ENCODE assay signal across 8 cellular contexts in genomic region chr17:27494192-27495091, GRCh38. TPM values are rescaled to one million over a fixed set of nuclear protein-coding genes. Genes with fewer than 3 reads are reported as not detected.
DNase-seq lines count a peak whose midpoint lies in the region; ATAC-seq and TF ChIP-seq lines count a peak whose summit lies in the region.

No MANE protein-coding gene starts in this region.

- intact Hi-C loops in colonic mucosa (cut with DNase I) = loop anchor here (5.0 kb wide), 1 partner anchor 108 kb away; no protein-coding TSS in a partner anchor
- intact Hi-C loops in lower leg skin (cut with DNase I; ENCODE audit: low total_unique reads) = no loop called here
- intact Hi-C loops in tibial artery (cut with DNase I; ENCODE audit: low total_unique reads) = loop anchor here (2.0 to 10.0 kb wide), 5 partner anchors 37 to 250 kb away; partner anchors contain the start of gene KSR1

- no peaks in the 10 kb centered on the region for H3K9me3 ChIP-seq in BE2C
- no peaks in the 10 kb centered on the region for H3K9me3 ChIP-seq in Loucy (ENCODE audit: insufficient read depth, low read depth, low read length)
- no peaks in the 10 kb centered on the region for H3K9me3 ChIP-seq in colonic mucosa
- H3K9me3 ChIP-seq in tibial artery = no peaks in the 10 kb centered on the region

- peaks cover 59% of the 10 kb centered on the region; the same call in 1 of the 2 replicates for H3K79me2 ChIP-seq in Loucy (ENCODE audit: insufficient read depth, low read length)

- no peak overlapping the region for H3K4me2 ChIP-seq in Loucy (ENCODE audit: low read depth, low read length, poor library complexity, severe bottlenecking)

- TF ChIP-seq POLR2A in lower leg skin (IDR thresholded peaks at IDR 0.05) = no peak

- 28 to 34% methylated on average over 19 of the region's 19 CpGs for WGBS in lower leg skin, 2 donors

- no peak overlapping the region for H3K4me3 ChIP-seq in BE2C (ENCODE audit: low read depth, low read length)
- no peak overlapping the region for H3K4me3 ChIP-seq in Loucy (ENCODE audit: low read length, poor library complexity, severe bottlenecking)
- H3K4me3 ChIP-seq in colonic mucosa = no peak overlapping the region
- no peak overlapping the region for H3K4me3 ChIP-seq in lower leg skin (ENCODE audit: low read depth, poor library complexity, severe bottlenecking)
- H3K4me3 ChIP-seq in tibial artery = peak overlapping the region; percentile 19 to 29

- no peaks in the 10 kb centered on the region for H3K9me2 ChIP-seq in Loucy (replicated peaks; ENCODE audit: low read depth, low read length)

- no peak overlapping the region for H2AFZ ChIP-seq in Loucy (ENCODE audit: low read length)

- peak; percentile 29; the same call in 1 of the 2 replicates for TF ChIP-seq CTCF in BE2C (IDR thresholded peaks at IDR 0.05; ENCODE audit: low read depth, low read length)
- TF ChIP-seq CTCF in Loucy (conservative IDR thresholded peaks at IDR 0.05; ENCODE audit: low read length) = peak; percentile 39
- TF ChIP-seq CTCF in colonic mucosa (IDR thresholded peaks at IDR 0.05) = peak; percentile 37
- no peak for TF ChIP-seq CTCF in lower leg skin (IDR thresholded peaks at IDR 0.05)
- TF ChIP-seq CTCF in tibial artery (IDR thresholded peaks at IDR 0.05) = peak; percentile 54 to 60
- TF ChIP-seq CTCF in GM13977 (IDR thresholded peaks at IDR 0.05; ENCODE audit: extremely low read depth, insufficient read depth, missing control alignments) = no peak

- H3K9ac ChIP-seq in Loucy (ENCODE audit: low read depth, low read length, poor library complexity, severe bottlenecking) (peak overlapping the region; percentile 19), colonic mucosa (ENCODE audit: low read depth in 2 of 2, low read length in 2 of 2) (peak overlapping the region; percentile 33 to 68)

- DNase-seq in BE2C (no peak), colonic mucosa (peak; percentile 93), lower leg skin (ENCODE audit: low spot score in 2 of 2) (peak; percentile 91 to 96), tibial artery (peak; percentile 92 to 96), GM13977 (ENCODE audit: low spot score) (no peak)

- no peaks in the 10 kb centered on the region for H3K27me3 ChIP-seq in BE2C
- no peaks in the 10 kb centered on the region for H3K27me3 ChIP-seq in Loucy (ENCODE audit: insufficient read depth, low read length, poor library complexity, severe bottlenecking)
- no peaks in the 10 kb centered on the region for H3K27me3 ChIP-seq in colonic mucosa
- H3K27me3 ChIP-seq in tibial artery = no peaks in the 10 kb centered on the region

- no peaks in the 10 kb centered on the region for H3F3A ChIP-seq in Loucy (ENCODE audit: low read depth)

- no peaks in the 10 kb centered on the region for H4K20me1 ChIP-seq in Loucy (ENCODE audit: insufficient read depth, low read length, poor library complexity, severe bottlenecking)

- H3K4me1 ChIP-seq in BE2C = no peaks in the 10 kb centered on the region
- peaks cover 44% of the 10 kb centered on the region for H3K4me1 ChIP-seq in Loucy (ENCODE audit: insufficient read depth, low read length, poor library complexity, severe bottlenecking)
- peaks cover under 1% of the 10 kb centered on the region for H3K4me1 ChIP-seq in colonic mucosa
- peaks cover 0 to 37% (median 20%) of the 10 kb centered on the region in 4 donors for H3K4me1 ChIP-seq in tibial artery

- H3K36me3 ChIP-seq in BE2C = no peaks in the 10 kb centered on the region
- H3K36me3 ChIP-seq in Loucy (ENCODE audit: insufficient read depth, low read length) = no peaks in the 10 kb centered on the region
- H3K36me3 ChIP-seq in colonic mucosa = no peaks in the 10 kb centered on the region
- no peaks in the 10 kb centered on the region for H3K36me3 ChIP-seq in tibial artery

- in situ Hi-C loops in GM13977 (cut with MboI; ENCODE audit: low pct_unique_long_range_greater_than_20kb, low sequenced_read_pairs, unreplicated experiment) = no loop called here

- peak overlapping the region; percentile 68 for H3K27ac ChIP-seq in colonic mucosa
- H3K27ac ChIP-seq in tibial artery = peak overlapping the region; percentile 82 to 89

- ATAC-seq in GM18511 (IDR thresholded peaks at IDR 0.05; ENCODE audit: unreplicated experiment) (no peak), HG03571 (IDR thresholded peaks at IDR 0.05; ENCODE audit: unreplicated experiment) (no peak)

RNA-seq across cellular contexts. Expression of gene KSR1, which starts 38.2 kb away (rescaled TPM):
- 21.3 TPM for polyA plus RNA-seq in BE2C (2012; ENCODE audit: insufficient read depth, insufficient read length, low read depth)
- total RNA-seq in colonic mucosa = 10 to 100 TPM; 13.9 to 16.5 TPM
- 10 to 100 TPM; 26.0 to 37.5 (median 35.0) TPM for total RNA-seq in lower leg skin

Comparison
In these comparisons a context has a peak if more than half of its experiments do, and no peak if none do; other contexts are left out.
1. DNase-seq: peak in colonic mucosa (single experiment), lower leg skin (2 of 2) and tibial artery (2 of 2); none in BE2C (single experiment) and GM13977 (single experiment).
2. H3K4me3 ChIP-seq: peak in tibial artery (2 of 2); none in BE2C (single experiment), Loucy (single experiment), colonic mucosa (single experiment) and lower leg skin (single experiment).
3. CTCF ChIP-seq: peak in BE2C (single experiment), Loucy (single experiment), colonic mucosa (single experiment) and tibial artery (2 of 2); none in lower leg skin (0 of 3) and GM13977 (single experiment).